Comparison of ENCODE assay signal across 19 cellular contexts in genomic region chr14:61031026-61031425, GRCh38. TPM values are rescaled to one million over a fixed set of nuclear protein-coding genes. Genes with fewer than 3 reads are reported as not detected.
A peak's percentile ranks its signal among the peaks of the same experiment; 100 is the strongest.
DNase-seq lines count a peak whose midpoint lies in the region; ATAC-seq, FAIRE-seq and TF ChIP-seq lines count a peak whose summit lies in the region.
"Had no signal": no experiment of that assay in that cellular context is flagged by ENCODE, and none has a peak within 500 bp of the region (broad histone marks: within the 10 kb centered on the region; RNA-seq: fewer than 3 reads in every experiment).

No MANE protein-coding gene starts in this region.

- peak; percentile 31 for FAIRE-seq in frontal cortex (lab: Jason Lieb, UNC)
- FAIRE-seq: H54 had no signal

- no peak overlapping the region for H3K4me3 Mint-ChIP-seq in MCF 10A (ENCODE audit: unreplicated experiment)
- H3K4me3 Mint-ChIP-seq: CD14-positive monocyte; CD8-positive, alpha-beta T cell; GM23338 had no signal

- H3K4me2 ChIP-seq in DOHH2 (ENCODE audit: low read length) (peak overlapping the region; percentile 38), Karpas-422 (ENCODE audit: low read depth, low read length, poor library complexity, severe bottlenecking) (peak overlapping the region; percentile 61), SU-DHL-6 (ENCODE audit: low read depth, low read length, poor library complexity, severe bottlenecking) (peak overlapping the region; percentile 38)
- H3K4me2 ChIP-seq: BLaER1, GM23338 had no signal

- H3K27ac ChIP-seq in DOHH2 (ENCODE audit: low read depth, low read length) (peak overlapping the region; percentile 48), Karpas-422 (ENCODE audit: low read length) (peak overlapping the region; percentile 99), SU-DHL-6 (ENCODE audit: low read depth, low read length) (peak overlapping the region; percentile 71), WERI-Rb-1 (no peak overlapping the region), lower lobe of right lung (no peak overlapping the region)
- H3K27ac ChIP-seq: BLaER1, HL-60 had no signal

- H3K36me3 ChIP-seq in DOHH2 (ENCODE audit: control insufficient read depth, low read length) = no peaks in the 10 kb centered on the region
- peaks cover 16% of the 10 kb centered on the region for H3K36me3 ChIP-seq in Karpas-422 (ENCODE audit: insufficient read depth, low read length)
- no peaks in the 10 kb centered on the region for H3K36me3 ChIP-seq in SU-DHL-6 (ENCODE audit: low read length)
- H3K36me3 ChIP-seq in WERI-Rb-1 = no peaks in the 10 kb centered on the region
- H3K36me3 ChIP-seq in lower lobe of right lung = no peaks in the 10 kb centered on the region
- H3K36me3 ChIP-seq: BLaER1 had no signal

- peak overlapping the region; percentile 57 for H3K9ac ChIP-seq in Karpas-422 (ENCODE audit: low read length)
- 0 out of 2 replicates have a peak overlapping the region, but pooled peaks have one; percentile 23 for H3K9ac ChIP-seq in SU-DHL-6 (ENCODE audit: low read length)
- H3K9ac ChIP-seq: BLaER1 had no signal

- H3K27me3 Mint-ChIP-seq in MCF 10A (ENCODE audit: insufficient read depth, unreplicated experiment) = no peaks in the 10 kb centered on the region

- H3K4me1 Mint-ChIP-seq in MCF 10A (ENCODE audit: insufficient read depth, unreplicated experiment) = peaks cover 9% of the 10 kb centered on the region
- H3K4me1 Mint-ChIP-seq: GM23338 had no signal

- H3K79me2 ChIP-seq in DOHH2 (ENCODE audit: control insufficient read depth, low read length) = no peaks in the 10 kb centered on the region
- H3K79me2 ChIP-seq in Karpas-422 (ENCODE audit: low read length) = peaks cover 50% of the 10 kb centered on the region
- H3K79me2 ChIP-seq in SU-DHL-6 (ENCODE audit: insufficient read depth, low read length) = no peaks in the 10 kb centered on the region

- no peak overlapping the region for H3K4me3 ChIP-seq in DOHH2 (ENCODE audit: low read length)
- H3K4me3 ChIP-seq in Karpas-422 (ENCODE audit: low read length) = no peak overlapping the region
- no peak overlapping the region for H3K4me3 ChIP-seq in SU-DHL-6 (ENCODE audit: insufficient read depth, low read length, poor library complexity, severe bottlenecking)
- H3K4me3 ChIP-seq in WERI-Rb-1 (ENCODE audit: low read depth, low read length) = no peak overlapping the region
- no peak overlapping the region for H3K4me3 ChIP-seq in lower lobe of right lung
- H3K4me3 ChIP-seq: BLaER1, GM23338 had no signal

- H3K9me2 ChIP-seq in DOHH2 (replicated peaks; ENCODE audit: control insufficient read depth, low read length) (no peaks in the 10 kb centered on the region), Karpas-422 (replicated peaks; ENCODE audit: insufficient read depth, low read length) (no peaks in the 10 kb centered on the region), SU-DHL-6 (replicated peaks; ENCODE audit: insufficient read depth, low read length) (no peaks in the 10 kb centered on the region)

- no peaks in the 10 kb centered on the region for H3K9me3 Mint-ChIP-seq in MCF 10A (ENCODE audit: unreplicated experiment)
- H3K9me3 Mint-ChIP-seq: CD14-positive monocyte; CD8-positive, alpha-beta T cell; GM23338 had no signal

- TF ChIP-seq CTCF in DOHH2 (IDR thresholded peaks at IDR 0.05; ENCODE audit: low read depth, low read length, poor library complexity, severe bottlenecking) = no peak
- no peak for TF ChIP-seq CTCF in SU-DHL-6 (IDR thresholded peaks at IDR 0.05; ENCODE audit: insufficient read depth, low read length, poor library complexity, severe bottlenecking)
- TF ChIP-seq CTCF in MCF 10A (IDR thresholded peaks at IDR 0.05; ENCODE audit: unreplicated experiment) = no peak
- TF ChIP-seq CTCF in WERI-Rb-1 (IDR thresholded peaks at IDR 0.05; ENCODE audit: low read depth, low read length) = no peak
- no peak for TF ChIP-seq CTCF in lower lobe of right lung (IDR thresholded peaks at IDR 0.05)

- no TSS peak for BruUV-seq in MCF 10A (replicated peaks; lab: Mats Ljungman, UMichigan)

- POLR2A ChIA-PET in MCF 10A (lab: Yijun Ruan, JAX) = interaction anchor here (1.1 kb wide), 1 partner anchor 116 kb away, joined by 3 read pairs; no protein-coding TSS in a partner anchor

- H2AFZ ChIP-seq in Karpas-422 (ENCODE audit: low read length) = no peak overlapping the region
- no peak overlapping the region for H2AFZ ChIP-seq in SU-DHL-6 (ENCODE audit: low read depth, low read length, severe bottlenecking)
- H2AFZ ChIP-seq: GM23338 had no signal

- H3K9me3 ChIP-seq in DOHH2 (ENCODE audit: control insufficient read depth, insufficient read depth, low read length) (no peaks in the 10 kb centered on the region), Karpas-422 (ENCODE audit: low read length) (no peaks in the 10 kb centered on the region), SU-DHL-6 (ENCODE audit: insufficient read depth, low read length) (no peaks in the 10 kb centered on the region), WERI-Rb-1 (ENCODE audit: severe bottlenecking) (no peaks in the 10 kb centered on the region), lower lobe of right lung (no peaks in the 10 kb centered on the region)
- H3K9me3 ChIP-seq: BLaER1 had no signal

- no peaks in the 10 kb centered on the region for H3K36me3 Mint-ChIP-seq in MCF 10A (ENCODE audit: insufficient read depth, unreplicated experiment)
- H3K36me3 Mint-ChIP-seq: CD8-positive, alpha-beta T cell had no signal

- ATAC-seq in lower lobe of right lung = no peak
- no peak for ATAC-seq in stimulated activated naive CD8-positive, alpha-beta T cell treated with anti-CD3 and anti-CD28 coated beads, Interleukin-15, Interleukin-2, amounts not matched to agents 100 U/mL and 50 U/mL, for 24 hours
- ATAC-seq: CD8-positive, alpha-beta T cell; GM23338 had no signal

- intact Hi-C loops in MCF 10A (cut with micrococcal nuclease) = no loop called here
- intact Hi-C loops in lower lobe of right lung (cut with DNase I) = no loop called here

- no peaks in the 10 kb centered on the region for H4K20me1 ChIP-seq in DOHH2 (ENCODE audit: control insufficient read depth, insufficient read depth, low read depth, low read length)
- no peaks in the 10 kb centered on the region for H4K20me1 ChIP-seq in Karpas-422 (ENCODE audit: insufficient read depth, low read depth, low read length)
- no peaks in the 10 kb centered on the region for H4K20me1 ChIP-seq in SU-DHL-6 (ENCODE audit: low read depth, low read length)
- H4K20me1 ChIP-seq: BLaER1 had no signal

- peaks cover 68% of the 10 kb centered on the region for H3K4me1 ChIP-seq in DOHH2 (ENCODE audit: control insufficient read depth, low read length)
- peaks cover 100% of the 10 kb centered on the region for H3K4me1 ChIP-seq in Karpas-422 (ENCODE audit: low read length)
- H3K4me1 ChIP-seq in lower lobe of right lung = peaks cover under 1% of the 10 kb centered on the region

- H3K27me3 ChIP-seq in DOHH2 (ENCODE audit: control insufficient read depth, low read length) = no peaks in the 10 kb centered on the region
- H3K27me3 ChIP-seq in Karpas-422 (ENCODE audit: low read length) = no peaks in the 10 kb centered on the region
- no peaks in the 10 kb centered on the region for H3K27me3 ChIP-seq in SU-DHL-6 (ENCODE audit: low read length)
- H3K27me3 ChIP-seq in WERI-Rb-1 (ENCODE audit: insufficient read depth, low read depth, severe bottlenecking) = no peaks in the 10 kb centered on the region
- no peaks in the 10 kb centered on the region for H3K27me3 ChIP-seq in lower lobe of right lung (ENCODE audit: low read depth)
- H3K27me3 ChIP-seq: BLaER1 had no signal

- H3F3A ChIP-seq in DOHH2 (ENCODE audit: control insufficient read depth, insufficient read depth) (peaks cover 8% of the 10 kb centered on the region), SU-DHL-6 (ENCODE audit: insufficient read depth) (peaks cover 3% of the 10 kb centered on the region; the same call in 1 of the 2 replicates)

- no peak overlapping the region for H3K27ac Mint-ChIP-seq in MCF 10A (ENCODE audit: low read depth, unreplicated experiment)
- H3K27ac Mint-ChIP-seq: CD14-positive monocyte; CD8-positive, alpha-beta T cell; GM23338 had no signal

- CTCF ChIA-PET in MCF 10A (lab: Yijun Ruan, JAX) = interaction anchor here (3.5 kb wide), 1 partner anchor 406 kb away, joined by 14 read pairs; no protein-coding TSS in a partner anchor

- DNase-seq in Karpas-422 (peak; percentile 70), frontal cortex (ENCODE audit: low spot score in 2 of 2) (no peak), MCF 10A (ENCODE audit: unreplicated experiment) (no peak), WERI-Rb-1 (no peak), lower lobe of right lung (no peak)
- DNase-seq in stimulated activated naive CD8-positive, alpha-beta T cell treated with anti-CD3 and anti-CD28 coated beads, Interleukin-15, Interleukin-2, amounts not matched to agents 100 U/mL and 50 U/mL, for 24 hours = no peak
- DNase-seq: AML-193; Calu3; CD8-positive, alpha-beta T cell; DMS79 treated with DMSO at 0.1 percent for 48 hours; EL; HCEC 1CT had no signal

RNA-seq across cellular contexts. Expression of gene SLC38A6, which starts 50.0 kb away (rescaled TPM):
- total RNA-seq in Karpas-422 (2014; rRNA removed; shearing (Covaris generic); ENCODE audit: low replicate concordance) = 96.8 and 141 TPM in 2 replicates
- total RNA-seq in frontal cortex (59.5 TPM), MCF 10A (2022) (7.9 and 12.6 TPM in 2 replicates), lower lobe of right lung (28.3 TPM)

RNA-seq across cellular contexts. Expression of gene TRMT5, which starts 50.1 kb away (rescaled TPM):
- 30.5 and 31.3 TPM in 2 replicates for total RNA-seq in Karpas-422 (2014; rRNA removed; shearing (Covaris generic); ENCODE audit: low replicate concordance)
- total RNA-seq in frontal cortex (16.3 TPM), MCF 10A (2022) (15.7 and 17.5 TPM in 2 replicates), lower lobe of right lung (10.6 TPM)

Comparison
In these comparisons a context has a peak if more than half of its experiments do, and no peak if none do; other contexts are left out.
1. H3K27ac ChIP-seq: peak in DOHH2 (single experiment), Karpas-422 (single experiment) and SU-DHL-6 (single experiment); none in WERI-Rb-1 (single experiment) and lower lobe of right lung (single experiment).
2. Peak in every context shown above with its lines, with median percentiles within 50 percentile points of each other: H3K4me2 ChIP-seq.